Comparison of ENCODE assay signal across 21 cellular contexts in genomic region chr2:165803123-165803760, GRCh38. TPM values are rescaled to one million over a fixed set of nuclear protein-coding genes. Genes with fewer than 3 reads are reported as not detected.
DNase-seq lines count a peak whose midpoint lies in the region; ATAC-seq and TF ChIP-seq lines count a peak whose summit lies in the region.
"Had no signal": no experiment of that assay in that cellular context is flagged by ENCODE, and none has a peak within 500 bp of the region (broad histone marks: within the 10 kb centered on the region; RNA-seq: fewer than 3 reads in every experiment).

No MANE protein-coding gene starts in this region.

- TF ChIP-seq CTCF in C4-2B (conservative IDR thresholded peaks at IDR 0.05) (no peak), IMR-90 (conservative IDR thresholded peaks at IDR 0.05; ENCODE audit: low read depth, low read length) (no peak), VCaP (conservative IDR thresholded peaks at IDR 0.05) (no peak), hepatocyte (IDR thresholded peaks at IDR 0.05; ENCODE audit: poor library complexity) (no peak), stomach (IDR thresholded peaks at IDR 0.05) (no peak)

- no peak overlapping the region for H4K5ac ChIP-seq in IMR-90 (ENCODE audit: low read depth, low read length)

- H3K4me3 ChIP-seq in IMR-90 (ENCODE audit: insufficient read depth, low read depth, low read length) = no peak overlapping the region
- H3K4me3 ChIP-seq in hepatocyte = no peak overlapping the region
- H3K4me3 ChIP-seq in stomach = no peak overlapping the region
- H3K4me3 ChIP-seq: ascending aorta, HAP-1, right atrium auricular region had no signal

- H3K79me2 ChIP-seq in hepatocyte = no peaks in the 10 kb centered on the region

- H2BK20ac ChIP-seq in IMR-90 (ENCODE audit: low read depth, low read length) = no peak overlapping the region

- H2AFZ ChIP-seq in IMR-90 (replicated peaks; ENCODE audit: low read length, poor library complexity) (no peak overlapping the region), hepatocyte (no peak overlapping the region)

- no peak overlapping the region for H4K8ac ChIP-seq in IMR-90 (ENCODE audit: low read depth in 2 of 2, low read length in 2 of 2)

- H3K14ac ChIP-seq in IMR-90 (replicated peaks; ENCODE audit: low read depth, low read length) = no peak overlapping the region

- no peaks in the 10 kb centered on the region for H3K36me3 ChIP-seq in IMR-90 (ENCODE audit: control insufficient read depth, insufficient read depth, low read length)
- H3K36me3 ChIP-seq in hepatocyte (replicated peaks; ENCODE audit: insufficient read depth, low read depth) = no peaks in the 10 kb centered on the region
- H3K36me3 ChIP-seq in stomach = no peaks in the 10 kb centered on the region
- H3K36me3 ChIP-seq: ascending aorta, HAP-1, right atrium auricular region had no signal

- no peak overlapping the region for H3K56ac ChIP-seq in IMR-90 (ENCODE audit: extremely low read depth, insufficient read depth, low read length)

- H4K20me1 ChIP-seq in IMR-90 (ENCODE audit: insufficient read depth, low read length) = no peaks in the 10 kb centered on the region
- no peaks in the 10 kb centered on the region for H4K20me1 ChIP-seq in hepatocyte (ENCODE audit: insufficient read depth, poor library complexity, severe bottlenecking)

- H2BK5ac ChIP-seq in IMR-90 (ENCODE audit: low read depth, low read length, poor library complexity, severe bottlenecking) = no peak overlapping the region

- no peak overlapping the region for H3K23ac ChIP-seq in IMR-90 (ENCODE audit: low read depth, low read length)

- H3K9me3 ChIP-seq in IMR-90 (ENCODE audit: control insufficient read depth, insufficient read depth, low read length) = no peaks in the 10 kb centered on the region
- no peaks in the 10 kb centered on the region for H3K9me3 ChIP-seq in hepatocyte (ENCODE audit: low read depth)
- H3K9me3 ChIP-seq in stomach = no peaks in the 10 kb centered on the region
- H3K9me3 ChIP-seq: ascending aorta, HAP-1, right atrium auricular region had no signal

- H2AK9ac ChIP-seq in IMR-90 (replicated peaks; ENCODE audit: low read depth, low read length, poor library complexity) = no peak overlapping the region

- in situ Hi-C loops in IMR-90 (cut with MboI; ENCODE audit: low sequenced_read_pairs) = no loop called here

- H3K79me1 ChIP-seq in IMR-90 (ENCODE audit: low read depth in 1 of 2, low read length in 2 of 2) = no peaks in the 10 kb centered on the region

- peak; percentile 32 for ATAC-seq in IMR-90 (ENCODE audit: low read depth)
- no peak for ATAC-seq in GM18861 (IDR thresholded peaks at IDR 0.05; ENCODE audit: unreplicated experiment)
- ATAC-seq in HG02571 (IDR thresholded peaks at IDR 0.05; ENCODE audit: unreplicated experiment) = no peak
- no peak for ATAC-seq in GM21619 (IDR thresholded peaks at IDR 0.05; ENCODE audit: unreplicated experiment)
- ATAC-seq: HepG2 had no signal

- TF ChIP-seq RAD21 in IMR-90 (IDR thresholded peaks at IDR 0.05; ENCODE audit: low read length) = no peak

- H4K91ac ChIP-seq in IMR-90 (ENCODE audit: insufficient read depth, low read depth, low read length) = no peak overlapping the region

- no peak for TF ChIP-seq EP300 in stomach (IDR thresholded peaks at IDR 0.05)

- no peaks in the 10 kb centered on the region for H3K9me1 ChIP-seq in IMR-90 (ENCODE audit: insufficient read depth, low read length)

- no peak overlapping the region for H2BK15ac ChIP-seq in IMR-90 (ENCODE audit: low read depth, low read length)

- intact Hi-C loops in IMR-90 (cut with micrococcal nuclease) = no loop called here
- intact Hi-C loops in stomach (cut with DNase I; ENCODE audit: low total_unique reads) = no loop called here

- CTCF ChIA-PET in IMR-90 (lab: Yijun Ruan, JAX) = no interaction called here

- H3K27me3 ChIP-seq in IMR-90 (ENCODE audit: control insufficient read depth, insufficient read depth, low read length) (no peaks in the 10 kb centered on the region), hepatocyte (no peaks in the 10 kb centered on the region), stomach (no peaks in the 10 kb centered on the region)
- H3K27me3 ChIP-seq: ascending aorta, right atrium auricular region had no signal

- H2BK120ac ChIP-seq in IMR-90 (ENCODE audit: low read depth, low read length) = no peak overlapping the region

- dilution Hi-C loops in IMR-90 (cut with HindIII; ENCODE audit: low sequenced_read_pairs, unreplicated experiment) = no loop called here

- H3K9ac ChIP-seq in IMR-90 (ENCODE audit: low read depth, low read length) = no peak overlapping the region

- no peaks in the 10 kb centered on the region for H3K9me2 ChIP-seq in hepatocyte (replicated peaks; ENCODE audit: insufficient read depth)

- POLR2A ChIA-PET in IMR-90 (lab: Charles Lee; ENCODE audit: unreplicated experiment) = no interaction called here

- H3K4me2 ChIP-seq in IMR-90 (ENCODE audit: low read depth, low read length) = no peak overlapping the region
- no peak overlapping the region for H3K4me2 ChIP-seq in hepatocyte

- H3K4me1 ChIP-seq in IMR-90 (ENCODE audit: control insufficient read depth, insufficient read depth, low read length) (no peaks in the 10 kb centered on the region), hepatocyte (ENCODE audit: insufficient read depth) (no peaks in the 10 kb centered on the region), stomach (peaks cover 0 to 17% (median 7%) of the 10 kb centered on the region in 4 donors)
- H3K4me1 ChIP-seq: ascending aorta, HAP-1, right atrium auricular region had no signal

- H3K27ac ChIP-seq in C4-2B = peak overlapping the region; percentile 45; the same call in 1 of the 2 replicates
- no peak overlapping the region for H3K27ac ChIP-seq in IMR-90 (ENCODE audit: insufficient read depth, low read length)
- H3K27ac ChIP-seq in VCaP = peak overlapping the region; percentile 96
- no peak overlapping the region for H3K27ac ChIP-seq in hepatocyte
- H3K27ac ChIP-seq in stomach = no peak overlapping the region
- H3K27ac ChIP-seq: ascending aorta, epithelial cell of prostate, right atrium auricular region had no signal

- BruUV-seq in IMR-90 (replicated peaks; lab: Mats Ljungman, UMichigan) = no TSS peak

- H2AK5ac ChIP-seq in IMR-90 (ENCODE audit: low read depth, low read length) = no peak overlapping the region

- H3K4ac ChIP-seq in IMR-90 (ENCODE audit: low read depth, low read length) = no peak overlapping the region

- no peak overlapping the region for H3K18ac ChIP-seq in IMR-90 (ENCODE audit: low read depth, low read length)

- WGBS in IMR-90 (ENCODE audit: extremely low coverage in 2 of 2, insufficient read length in 1 of 2), 2 experiments = no CpG with 5 or more reads among the region's 4 CpGs
- 80% methylated on average over 4 of the region's 4 CpGs for WGBS in hepatocyte (ENCODE audit: low lambda C conversion rate, missing lambda C conversion rate)
- WGBS in stomach, 5 donors = 52 to 67% (median 60%) methylated on average over 4 of the region's 4 CpGs

- peak; percentile 80 for DNase-seq in IMR-90
- peak; percentile 10 for DNase-seq in hepatocyte (ENCODE audit: low spot score)
- DNase-seq in stomach = no peak
- DNase-seq: activated effector memory CD4-positive, alpha-beta T cell treated with anti-CD3 and anti-CD28 coated beads, Interleukin-2, amount 50 U/mL, for 16 hours; COR-L47; dermis blood vessel endothelial cell; midbrain; NCI-H1092 treated with DMSO at 0.1 percent for 48 hours; NCI-H2107; NK-92 treated with Interleukin-12 subunit alpha and Interleukin-12 subunit beta, amount 100 ng/mL, for 24 hours; Right ventricle myocardium superior had no signal

- TF ChIP-seq POLR2A in IMR-90 (IDR thresholded peaks at IDR 0.05; ENCODE audit: low read depth, low read length) (no peak), stomach (IDR thresholded peaks at IDR 0.05) (no peak)

TF ChIP-seq in IMR-90, 13 proteins besides CTCF, POLR2A, EP300 and RAD21:
- peak; percentile 24; the same call in 1 of the 2 replicates for TF ChIP-seq CEBPB (IDR thresholded peaks at IDR 0.05; ENCODE audit: low read depth, low read length)
- no peak for TF ChIP-seq MXI1 (IDR thresholded peaks at IDR 0.05; ENCODE audit: borderline replicate concordance, low read depth, low read length)

RNA-seq across cellular contexts. Expression of gene GALNT3, which starts 9.2 kb away (rescaled TPM):
- total RNA-seq in IMR-90 (2012; rRNA removed) (2.0 and 4.4 TPM in 2 replicates), hepatocyte (48.1 and 49.9 TPM in 2 replicates), stomach (100 to 1,000 TPM in 1 of 5 donors, 10 to 100 TPM in 4; 15.2 to 134 (median 80.8) TPM)
- polyA plus RNA-seq in IMR-90 (2012; rRNA removed) (0.76 and 1.1 TPM in 2 replicates), hepatocyte (15.8 and 21.5 TPM in 2 replicates), stomach (10 to 100 TPM; 16.2 to 32.7 (median 24.2) TPM)
- 0.29 and 0.35 TPM in 2 replicates for polyA plus RNA-seq in IMR-90 (2012; cell fraction: cytosol; rRNA removed)
- polyA plus RNA-seq in IMR-90 (2012; cell fraction: nucleus; rRNA removed; ENCODE audit: low replicate concordance) = 1.4 and 3.0 TPM in 2 replicates

Comparison
In these comparisons a context has a peak if more than half of its experiments do, and no peak if none do; other contexts are left out.
1. H3K27ac ChIP-seq: peak in C4-2B (single experiment) and VCaP (single experiment); none in IMR-90 (single experiment), hepatocyte (single experiment) and stomach (0 of 5).